ENCODE assay signal across 12 cellular contexts in the genomic region with DNA sequence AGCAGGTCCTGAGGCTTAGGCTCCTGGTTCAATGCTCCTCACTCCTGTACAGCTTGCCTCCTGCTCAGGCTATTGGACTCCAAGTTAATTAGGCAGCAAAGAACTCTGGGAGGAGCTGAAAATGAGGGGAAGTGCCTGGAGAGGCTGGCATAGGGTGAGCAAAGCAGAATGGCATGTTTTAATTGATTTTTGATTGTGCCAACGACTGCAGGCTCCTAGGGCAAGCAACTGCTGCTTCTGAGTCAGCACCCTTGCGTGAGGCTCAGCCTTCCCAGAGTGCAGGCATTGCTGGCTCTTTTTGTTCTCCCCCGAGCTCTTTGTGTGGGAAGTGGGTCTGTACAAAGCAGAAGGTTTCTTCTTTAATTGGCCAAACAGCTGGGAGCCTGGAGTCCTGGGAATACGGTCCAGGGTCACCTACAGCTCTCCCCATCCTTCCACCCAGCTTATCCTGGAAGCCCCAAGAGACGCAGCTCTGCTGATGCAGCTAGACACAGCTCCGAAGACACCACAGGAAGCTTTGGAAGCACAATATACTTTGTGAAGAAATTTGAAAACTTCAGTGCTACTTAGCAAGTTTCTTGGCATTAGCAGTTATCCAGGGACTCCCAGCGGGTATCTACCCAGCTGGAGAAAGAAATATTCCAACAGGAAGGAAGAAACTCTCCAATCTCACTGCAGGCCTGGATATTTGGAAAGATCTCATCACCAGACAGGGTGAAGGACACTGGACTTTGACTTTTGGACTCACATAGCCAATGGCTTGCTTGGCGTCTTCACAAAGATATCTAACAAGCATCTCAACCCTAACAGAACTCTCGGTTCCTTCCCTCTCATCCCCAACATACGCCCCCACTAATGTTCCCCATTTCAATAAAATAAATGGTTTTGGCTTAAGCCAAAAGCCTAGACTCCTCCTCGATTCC.
DNase-seq lines count a peak whose midpoint lies in the region; ATAC-seq, FAIRE-seq and TF ChIP-seq lines count a peak whose summit lies in the region.
"Had no signal": no experiment of that assay in that cellular context is flagged by ENCODE, and none has a peak within 500 bp of the region (broad histone marks: within the 10 kb centered on the region; RNA-seq: fewer than 3 reads in every experiment).

No MANE protein-coding gene starts in this region.

- no peak overlapping the region for H2BK15ac ChIP-seq in H1 (ENCODE audit: low read length)

- H3K23ac ChIP-seq in H1 (ENCODE audit: insufficient read length): no peak overlapping the region

- H3K36me3 Mint-ChIP-seq in stimulated activated effector memory CD8-positive, alpha-beta T cell treated with anti-CD3 and anti-CD28 coated beads, Interleukin-12 subunit alpha, Interleukin-12 subunit beta, amount 100 ng/mL, for 72 hours: no peaks in the 10 kb centered on the region

- H3K9me3 Mint-ChIP-seq in stimulated activated naive CD8-positive, alpha-beta T cell treated with anti-CD3 and anti-CD28 coated beads, Interleukin-15, amount 100 ng/mL, for 72 hours: no peaks in the 10 kb centered on the region
- H3K9me3 Mint-ChIP-seq in stimulated activated effector memory CD8-positive, alpha-beta T cell treated with anti-CD3 and anti-CD28 coated beads, Interleukin-12 subunit alpha, Interleukin-12 subunit beta, amount 100 ng/mL, for 72 hours: no peaks in the 10 kb centered on the region
- H3K9me3 Mint-ChIP-seq: activated CD4-positive, alpha-beta memory T cell treated with anti-CD3 and anti-CD28 coated beads, Interleukin-2, amount 10 ng/mL, durations not matched to agents 7 days and 5 days had no signal

- peaks cover 6% of the 10 kb centered on the region for H3K4me1 Mint-ChIP-seq in stimulated activated naive CD8-positive, alpha-beta T cell treated with anti-CD3 and anti-CD28 coated beads, Interleukin-15, amount 100 ng/mL, for 72 hours
- no peaks in the 10 kb centered on the region for H3K4me1 Mint-ChIP-seq in stimulated activated effector memory CD8-positive, alpha-beta T cell treated with anti-CD3 and anti-CD28 coated beads, Interleukin-12 subunit alpha, Interleukin-12 subunit beta, amount 100 ng/mL, for 72 hours
- H3K4me1 Mint-ChIP-seq: activated CD4-positive, alpha-beta memory T cell treated with anti-CD3 and anti-CD28 coated beads, Interleukin-2, amount 10 ng/mL, durations not matched to agents 7 days and 5 days had no signal

- H3K4me3 Mint-ChIP-seq in stimulated activated naive CD8-positive, alpha-beta T cell treated with anti-CD3 and anti-CD28 coated beads, Interleukin-15, amount 100 ng/mL, for 72 hours: no peak overlapping the region
- no peak overlapping the region for H3K4me3 Mint-ChIP-seq in stimulated activated effector memory CD8-positive, alpha-beta T cell treated with anti-CD3 and anti-CD28 coated beads, Interleukin-12 subunit alpha, Interleukin-12 subunit beta, amount 100 ng/mL, for 72 hours
- H3K4me3 Mint-ChIP-seq: activated CD4-positive, alpha-beta memory T cell treated with anti-CD3 and anti-CD28 coated beads, Interleukin-2, amount 10 ng/mL, durations not matched to agents 7 days and 5 days had no signal

- ATAC-seq in stimulated activated naive CD8-positive, alpha-beta T cell treated with anti-CD3 and anti-CD28 coated beads, Interleukin-15, amount 100 ng/mL, for 72 hours: no peak
- no peak for ATAC-seq in HG02884 (IDR thresholded peaks at IDR 0.05; ENCODE audit: unreplicated experiment)
- no peak for ATAC-seq in stimulated activated effector memory CD8-positive, alpha-beta T cell treated with anti-CD3 and anti-CD28 coated beads, Interleukin-12 subunit alpha, Interleukin-12 subunit beta, amount 100 ng/mL, for 72 hours

- no peak overlapping the region for H4K5ac ChIP-seq in H1 (ENCODE audit: insufficient read length, low read depth, low read length)

- H2BK5ac ChIP-seq in H1 (ENCODE audit: low read depth, low read length): no peak overlapping the region

- H3K23me2 ChIP-seq in H1 (ENCODE audit: low read depth, low read length): no peaks in the 10 kb centered on the region

- H3K4me1 ChIP-seq in GM23248 (ENCODE audit: insufficient read depth) (peaks cover 9% of the 10 kb centered on the region; the same call in 1 of the 2 replicates), H1 (replicated peaks in 1 of 4; ENCODE audit: control insufficient read depth in 3 of 4, insufficient read depth in 4 of 4, low read length in 3 of 4) (peaks cover 0 to 10% (median 1%) of the 10 kb centered on the region in 4 experiments; a peak in 3 of 7 replicates), osteoblast (ENCODE audit: insufficient read depth, low read length) (peaks cover 24% of the 10 kb centered on the region)
- H3K4me1 ChIP-seq: breast epithelium had no signal

- TF ChIP-seq RAD21 in H1 (IDR thresholded peaks at IDR 0.05 in 1 of 2, conservative IDR thresholded peaks at IDR 0.05 in 1 of 2; ENCODE audit: low read depth in 2 of 2, low read length in 2 of 2): no peak

- no peak overlapping the region for H3K4me3 ChIP-seq in GM23248
- H3K4me3 ChIP-seq in H1 (ENCODE audit: extremely low read depth in 1 of 4, insufficient read depth in 2 of 4, low read depth in 3 of 4, low read length in 4 of 4): no peak overlapping the region
- H3K4me3 ChIP-seq in osteoblast (ENCODE audit: insufficient read depth, low read length): peak overlapping the region; percentile 35
- H3K4me3 ChIP-seq: breast epithelium had no signal

- in situ Hi-C loops in GM23248 (cut with MboI): no loop called here

- H3K9me2 ChIP-seq in GM23248 (ENCODE audit: insufficient read depth): no peaks in the 10 kb centered on the region

- no peak for TF ChIP-seq EP300 in H1 (IDR thresholded peaks at IDR 0.05; ENCODE audit: borderline replicate concordance in 1 of 2, low read depth in 2 of 2, low read length in 2 of 2)

- no peak overlapping the region for H3K18ac ChIP-seq in H1 (ENCODE audit: extremely low read depth, low read length)

- no peak overlapping the region for H3K56ac ChIP-seq in H1 (replicated peaks; ENCODE audit: insufficient read length, low read depth, low read length)

- no peaks in the 10 kb centered on the region for H4K20me1 ChIP-seq in GM23248 (ENCODE audit: insufficient read depth)
- H4K20me1 ChIP-seq in H1 (replicated peaks in 1 of 2; ENCODE audit: control insufficient read depth in 1 of 2, insufficient read depth in 2 of 2, low read length in 2 of 2): no peaks in the 10 kb centered on the region
- no peaks in the 10 kb centered on the region for H4K20me1 ChIP-seq in osteoblast (ENCODE audit: insufficient read depth, low read length)

- no peak overlapping the region for H3K4ac ChIP-seq in H1 (replicated peaks; ENCODE audit: insufficient read length, low read depth, low read length)

- peak overlapping the region; percentile 44 for H3K4me2 ChIP-seq in GM23248 (ENCODE audit: unreplicated experiment)
- no peak overlapping the region for H3K4me2 ChIP-seq in H1 (ENCODE audit: insufficient read depth in 1 of 2, low read depth in 2 of 2, low read length in 2 of 2)
- H3K4me2 ChIP-seq in osteoblast (ENCODE audit: insufficient read depth, low read length): peak overlapping the region; percentile 76

- CTCF ChIA-PET in H1 (lab: Charles Lee; ENCODE audit: partially characterized antibody): interaction anchor here (0.8 to 1.4 kb wide), 4 partner anchors 16 to 221 kb away, joined by 3 to 5 read pairs (median 4); no protein-coding TSS in a partner anchor

- FAIRE-seq in H1 (lab: Jason Lieb, UNC): no peak

- no peak overlapping the region for H3K27ac Mint-ChIP-seq in stimulated activated naive CD8-positive, alpha-beta T cell treated with anti-CD3 and anti-CD28 coated beads, Interleukin-15, amount 100 ng/mL, for 72 hours
- no peak overlapping the region for H3K27ac Mint-ChIP-seq in stimulated activated effector memory CD8-positive, alpha-beta T cell treated with anti-CD3 and anti-CD28 coated beads, Interleukin-12 subunit alpha, Interleukin-12 subunit beta, amount 100 ng/mL, for 72 hours
- H3K27ac Mint-ChIP-seq: activated CD4-positive, alpha-beta memory T cell treated with anti-CD3 and anti-CD28 coated beads, Interleukin-2, amount 10 ng/mL, durations not matched to agents 7 days and 5 days had no signal

- no peak for TF ChIP-seq CTCF in H1 (IDR thresholded peaks at IDR 0.05; ENCODE audit: control extremely low read depth in 1 of 3, insufficient read depth in 1 of 3, low read depth in 1 of 3, low read length in 3 of 3)
- no peak for TF ChIP-seq CTCF in osteoblast (IDR thresholded peaks at IDR 0.05; ENCODE audit: extremely low read depth, low read depth, low read length)

- no peaks in the 10 kb centered on the region for H3K27me3 ChIP-seq in GM23248 (replicated peaks; ENCODE audit: insufficient read depth)
- H3K27me3 ChIP-seq in H1 (replicated peaks in 1 of 4; ENCODE audit: control insufficient read depth in 3 of 4, extremely low read depth in 1 of 4, insufficient read depth in 3 of 4, low read length in 3 of 4): no peaks in the 10 kb centered on the region; a peak in 1 of 7 replicates
- H3K27me3 ChIP-seq in osteoblast (ENCODE audit: insufficient read depth, low read length): no peaks in the 10 kb centered on the region
- H3K27me3 ChIP-seq: breast epithelium had no signal

- H3K27me3 Mint-ChIP-seq in stimulated activated naive CD8-positive, alpha-beta T cell treated with anti-CD3 and anti-CD28 coated beads, Interleukin-15, amount 100 ng/mL, for 72 hours: peaks cover 24% of the 10 kb centered on the region

- no peaks in the 10 kb centered on the region for H3F3A ChIP-seq in GM23248 (ENCODE audit: insufficient read depth)

- peak; percentile 72 for DNase-seq in GM23248
- peak; percentile 85 for DNase-seq in NCI-H446 treated with DMSO at 0.1 percent for 48 hours (lab: John Stamatoyannopoulos, UW)
- no peak for DNase-seq in H1 (ENCODE audit: low read depth in 1 of 2, low spot score in 2 of 2)
- DNase-seq in osteoblast (ENCODE audit: insufficient read length, low spot score, missing footprints): peak; percentile 92
- no peak for DNase-seq in stimulated activated naive CD8-positive, alpha-beta T cell treated with anti-CD3 and anti-CD28 coated beads, Interleukin-15, amount 100 ng/mL, for 72 hours
- no peak for DNase-seq in GF-D8 (lab: John Stamatoyannopoulos, UW)
- no peak for DNase-seq in stimulated activated effector memory CD8-positive, alpha-beta T cell treated with anti-CD3 and anti-CD28 coated beads, Interleukin-12 subunit alpha, Interleukin-12 subunit beta, amount 100 ng/mL, for 72 hours (ENCODE audit: low spot score in 2 of 2)
- DNase-seq: activated CD4-positive, alpha-beta memory T cell treated with anti-CD3 and anti-CD28 coated beads, Interleukin-2, amount 10 ng/mL, durations not matched to agents 7 days and 5 days; Kasumi-1; SHP77 had no signal

- H4K91ac ChIP-seq in H1 (replicated peaks; ENCODE audit: insufficient read length, low read length): no peak overlapping the region

- H2BK120ac ChIP-seq in H1 (replicated peaks; ENCODE audit: low read depth, low read length): no peak overlapping the region

- H3K9ac ChIP-seq in GM23248 (no peak overlapping the region; the same call in 1 of the 2 replicates), H1 (replicated peaks in 1 of 4; ENCODE audit: extremely low read depth in 1 of 4, low read depth in 3 of 4, low read length in 3 of 4) (no peak overlapping the region; a peak in 1 of 7 replicates)

- H2BK12ac ChIP-seq in H1 (ENCODE audit: low read depth, low read length): 0 out of 2 replicates have a peak overlapping the region, but pooled peaks have one; percentile 9

- H3K27ac ChIP-seq in GM23248: peak overlapping the region; percentile 48; the same call in 1 of the 2 replicates
- H3K27ac ChIP-seq in H1 (ENCODE audit: low read depth, low read length): no peak overlapping the region
- peak overlapping the region; percentile 99 for H3K27ac ChIP-seq in osteoblast (ENCODE audit: low read depth, low read length)

- no peaks in the 10 kb centered on the region for H3K79me2 ChIP-seq in GM23248 (ENCODE audit: insufficient read depth)
- H3K79me2 ChIP-seq in H1 (ENCODE audit: control insufficient read depth in 1 of 2, insufficient read depth in 2 of 2, low read length in 2 of 2): no peaks in the 10 kb centered on the region
- no peaks in the 10 kb centered on the region for H3K79me2 ChIP-seq in osteoblast (ENCODE audit: insufficient read depth, low read length)

- H2BK20ac ChIP-seq in H1 (ENCODE audit: low read length): 0 out of 2 replicates have a peak overlapping the region, but pooled peaks have one; percentile 15

- no peaks in the 10 kb centered on the region for H3K79me1 ChIP-seq in H1 (ENCODE audit: low read depth, low read length)

- WGBS in GM23248 (ENCODE audit: low coverage in 1 of 2, low lambda C conversion rate in 2 of 2, missing lambda C conversion rate in 2 of 2), 2 experiments: 49 to 58% methylated on average over 11 of the region's 11 CpGs
- 84% methylated on average over 11 of the region's 11 CpGs; no CpG with 5 or more reads in 1 of the 2 experiments for WGBS in H1 (ENCODE audit: extremely low coverage in 1 of 2, insufficient coverage in 1 of 2, insufficient read length in 1 of 2, insufficient replicate concordance in 2 of 2, low coverage in 1 of 2, low lambda C conversion rate in 2 of 2, missing lambda C conversion rate in 1 of 2), 2 experiments

- no peak for TF ChIP-seq POLR2A in H1 (IDR thresholded peaks at IDR 0.05; ENCODE audit: control extremely low read depth in 1 of 2, low read depth in 2 of 2, low read length in 2 of 2)

- H3K9me3 ChIP-seq in GM23248 (ENCODE audit: low read depth) (no peaks in the 10 kb centered on the region), H1 (ENCODE audit: insufficient read depth in 2 of 2, low read depth in 1 of 2, low read length in 1 of 2) (no peaks in the 10 kb centered on the region), osteoblast (ENCODE audit: low read depth, low read length) (no peaks in the 10 kb centered on the region)
- H3K9me3 ChIP-seq: breast epithelium had no signal

- H3K14ac ChIP-seq in H1 (ENCODE audit: insufficient read length): no peak overlapping the region

- H4K8ac ChIP-seq in H1 (ENCODE audit: extremely low read depth, insufficient read depth, low read length): no peak overlapping the region

- POLR2A ChIA-PET in H1 (lab: Charles Lee; ENCODE audit: partially characterized antibody): interaction anchor here (1.0 kb wide), 1 partner anchor 27 kb away, joined by 3 read pairs; no protein-coding TSS in a partner anchor

- peak overlapping the region; percentile 4; the same call in 1 of the 2 replicates for H2AFZ ChIP-seq in GM23248
- peak overlapping the region; percentile 7; the same call in 1 of the 2 replicates for H2AFZ ChIP-seq in H1 (ENCODE audit: low read length)
- H2AFZ ChIP-seq in osteoblast (ENCODE audit: low read length): peak overlapping the region; percentile 89

- no peaks in the 10 kb centered on the region for H3K36me3 ChIP-seq in GM23248 (ENCODE audit: low read depth)
- H3K36me3 ChIP-seq in H1 (ENCODE audit: control insufficient read depth in 2 of 4, insufficient read depth in 4 of 4, low read length in 3 of 4): no peaks in the 10 kb centered on the region
- no peaks in the 10 kb centered on the region for H3K36me3 ChIP-seq in osteoblast (ENCODE audit: insufficient read depth, low read length)
- H3K36me3 ChIP-seq: breast epithelium had no signal

- H2AK5ac ChIP-seq in H1 (ENCODE audit: low read depth, low read length): no peak overlapping the region

Comparison
In these comparisons a context has a peak if more than half of its experiments do, and no peak if none do; other contexts are left out.
1. DNase-seq: peak in GM23248 (single experiment), NCI-H446 treated with DMSO at 0.1 percent for 48 hours (single experiment) and osteoblast (single experiment); none in H1 (0 of 2), stimulated activated naive CD8-positive, alpha-beta T cell treated with anti-CD3 and anti-CD28 coated beads, Interleukin-15, amount 100 ng/mL, for 72 hours (0 of 2), GF-D8 (single experiment) and stimulated activated effector memory CD8-positive, alpha-beta T cell treated with anti-CD3 and anti-CD28 coated beads, Interleukin-12 subunit alpha, Interleukin-12 subunit beta, amount 100 ng/mL, for 72 hours (0 of 2).
2. H2AFZ ChIP-seq: peak in every context shown above with its lines; median percentile 89 in osteoblast; 7 in H1; 4 in GM23248.
3. H3K4me2 ChIP-seq: peak in GM23248 (single experiment) and osteoblast (single experiment); none in H1 (0 of 2).